1 cellular context compared by ENCODE assay signal in the genomic region with DNA sequence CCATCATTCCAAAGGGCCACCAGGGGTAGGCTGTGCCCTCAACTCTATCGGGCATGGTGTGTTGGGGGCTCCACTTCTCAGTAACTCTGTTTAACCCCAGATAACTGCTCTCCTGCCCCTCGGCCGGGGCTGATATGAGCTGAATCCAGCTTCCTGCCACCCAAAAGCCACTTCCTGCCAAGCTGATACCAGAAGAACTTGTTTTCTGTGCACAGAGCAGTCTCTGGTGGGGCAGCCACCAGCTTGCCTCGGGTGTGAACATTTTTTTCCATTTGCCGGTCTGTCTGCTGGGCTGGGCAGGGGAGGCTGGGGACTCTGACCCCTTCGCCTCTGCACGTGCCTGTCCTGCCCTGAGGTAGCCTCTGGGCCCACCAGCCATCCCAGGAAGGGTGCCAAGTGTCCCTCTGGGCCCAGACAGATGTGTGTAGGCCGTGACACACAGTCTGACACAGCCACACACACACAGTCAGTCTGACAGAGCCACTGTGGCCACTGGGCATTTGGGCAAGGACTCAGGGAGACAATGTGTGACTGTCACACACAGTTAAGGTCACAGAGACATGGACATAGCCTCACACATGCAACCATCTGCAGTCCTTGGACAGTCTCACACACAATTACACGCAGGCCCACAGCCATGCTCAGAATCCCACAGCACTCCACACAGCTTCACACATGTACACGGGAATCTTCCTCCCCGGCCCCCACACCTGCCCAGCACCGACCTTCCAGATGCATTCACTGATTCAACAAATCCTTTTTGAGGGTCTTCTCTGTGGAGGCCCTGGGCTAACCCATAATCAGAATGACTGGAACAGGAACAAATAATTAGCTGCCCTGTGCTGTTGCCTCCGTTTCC.
TF ChIP-seq lines count a peak whose summit lies in the region.

No MANE protein-coding gene starts in this region.

TF ChIP-seq in HepG2, 621 proteins besides CTCF, POLR2A, EP300 and RAD21 (continued from another document):
- TF ChIP-seq ZGPAT (CRISPR knock-in tag; IDR thresholded peaks at IDR 0.05) (peak; percentile 53), MED1 (CRISPR knock-in tag; IDR thresholded peaks at IDR 0.05) (peak; percentile 95), ELF1 (CRISPR knock-in tag; IDR thresholded peaks at IDR 0.05) (peak; percentile 64), HDAC6 (IDR thresholded peaks at IDR 0.05; ENCODE audit: low read depth, low read length) (no peak), TCF12 (IDR thresholded peaks at IDR 0.05) (no peak), TCF12 (CRISPR knock-in tag; IDR thresholded peaks at IDR 0.05) (no peak; the same call in 1 of the 2 replicates), ZNF891 (CRISPR knock-in tag; IDR thresholded peaks at IDR 0.05) (peak; percentile 80; the same call in 1 of the 2 replicates), ZNF777 (CRISPR knock-in tag; IDR thresholded peaks at IDR 0.05) (0 out of 2 replicates have a peak, but pooled peaks have one; percentile 62), ZBTB26 (CRISPR knock-in tag; IDR thresholded peaks at IDR 0.05; ENCODE audit: borderline replicate concordance) (peak; percentile 74; the same call in 1 of the 2 replicates), GATA4 (IDR thresholded peaks at IDR 0.05; ENCODE audit: borderline replicate concordance, low read depth) (no peak), NR2F1 (CRISPR knock-in tag; IDR thresholded peaks at IDR 0.05) (peak; percentile 92 to 93), DNMT3B (CRISPR knock-in tag; conservative IDR thresholded peaks at IDR 0.05) (peak; percentile 80; the same call in 1 of the 2 replicates), ZNF326 (CRISPR knock-in tag; IDR thresholded peaks at IDR 0.05; ENCODE audit: borderline replicate concordance) (peak; percentile 19; the same call in 1 of the 2 replicates), ETV6 (CRISPR knock-in tag; conservative IDR thresholded peaks at IDR 0.05) (peak; percentile 16; the same call in 1 of the 2 replicates), SRSF1 (optimal IDR thresholded peaks at IDR 0.05; ENCODE audit: low read depth, low read length) (peak; percentile 92), TBX3 (IDR thresholded peaks at IDR 0.05; ENCODE audit: borderline replicate concordance) (peak; percentile 53; the same call in 1 of the 2 replicates), ZNF264 (CRISPR knock-in tag; IDR thresholded peaks at IDR 0.05) (peak; percentile 81; the same call in 1 of the 2 replicates)
- TF ChIP-seq, protein P1, sequence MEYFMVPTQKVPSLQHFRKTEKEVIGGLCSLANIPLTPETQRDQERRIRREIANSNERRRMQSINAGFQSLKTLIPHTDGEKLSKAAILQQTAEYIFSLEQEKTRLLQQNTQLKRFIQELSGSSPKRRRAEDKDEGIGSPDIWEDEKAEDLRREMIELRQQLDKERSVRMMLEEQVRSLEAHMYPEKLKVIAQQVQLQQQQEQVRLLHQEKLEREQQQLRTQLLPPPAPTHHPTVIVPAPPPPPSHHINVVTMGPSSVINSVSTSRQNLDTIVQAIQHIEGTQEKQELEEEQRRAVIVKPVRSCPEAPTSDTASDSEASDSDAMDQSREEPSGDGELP (IDR thresholded peaks at IDR 0.05; ENCODE audit: borderline replicate concordance, low read depth): peak; percentile 67; the same call in 1 of the 2 replicates
- TF ChIP-seq, protein P2, sequence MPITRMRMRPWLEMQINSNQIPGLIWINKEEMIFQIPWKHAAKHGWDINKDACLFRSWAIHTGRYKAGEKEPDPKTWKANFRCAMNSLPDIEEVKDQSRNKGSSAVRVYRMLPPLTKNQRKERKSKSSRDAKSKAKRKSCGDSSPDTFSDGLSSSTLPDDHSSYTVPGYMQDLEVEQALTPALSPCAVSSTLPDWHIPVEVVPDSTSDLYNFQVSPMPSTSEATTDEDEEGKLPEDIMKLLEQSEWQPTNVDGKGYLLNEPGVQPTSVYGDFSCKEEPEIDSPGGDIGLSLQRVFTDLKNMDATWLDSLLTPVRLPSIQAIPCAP (CRISPR knock-in tag; IDR thresholded peaks at IDR 0.05; ENCODE audit: low read depth): 0 out of 2 replicates have a peak, but pooled peaks have one; percentile 33
- TF ChIP-seq, protein P3, sequence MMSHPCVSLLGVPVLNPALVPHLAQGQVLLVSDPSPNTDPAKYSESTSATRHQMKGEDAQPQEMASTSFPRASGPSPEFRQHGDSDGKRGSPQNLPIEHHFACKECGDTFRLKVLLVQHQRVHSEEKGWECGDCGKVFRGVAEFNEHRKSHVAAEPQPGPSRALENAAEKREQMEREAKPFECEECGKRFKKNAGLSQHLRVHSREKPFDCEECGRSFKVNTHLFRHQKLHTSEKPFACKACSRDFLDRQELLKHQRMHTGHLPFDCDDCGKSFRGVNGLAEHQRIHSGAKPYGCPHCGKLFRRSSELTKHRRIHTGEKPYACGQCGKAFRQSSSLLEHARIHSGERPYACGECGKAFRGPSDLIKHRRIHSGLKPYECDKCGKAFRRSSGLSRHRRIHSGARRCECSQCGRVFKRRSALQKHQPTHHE (CRISPR knock-in tag; IDR thresholded peaks at IDR 0.05; ENCODE audit: borderline replicate concordance): peak; percentile 56; the same call in 1 of the 2 replicates
